In genomic region chr11:126431401-126432064, GRCh38 we compare ENCODE assay signal across 10 cellular contexts.
DNase-seq lines count a peak whose midpoint lies in the region; ATAC-seq and TF ChIP-seq lines count a peak whose summit lies in the region.
"Had no signal": no experiment of that assay in that cellular context is flagged by ENCODE, and none has a peak within 500 bp of the region (broad histone marks: within the 10 kb centered on the region; RNA-seq: fewer than 3 reads in every experiment).

No MANE protein-coding gene starts in this region.

- DNase-seq in GM04504 (ENCODE audit: low read depth) (peak; percentile 76), amniotic epithelial cell (ENCODE audit: low read depth) (peak; percentile 83), right atrium auricular region (ENCODE audit: low spot score) (peak; percentile 93)
- DNase-seq in stimulated activated CD4-positive, alpha-beta T cell treated with anti-CD3 and anti-CD28 coated beads, Interleukin-12 subunit alpha, Interleukin-12 subunit beta, amount 100 ng/mL, for 4 hours, result no peak
- DNase-seq: activated T-cell treated with anti-CD3 and anti-CD28 coated beads, Interleukin-2, amount 50 U/mL, for 4 hours; SHP77 treated with DMSO at 0.1 percent for 48 hours had no signal

- no peak for TF ChIP-seq CTCF in right atrium auricular region (IDR thresholded peaks at IDR 0.05)

- H3K9me3 ChIP-seq in right atrium auricular region (no peaks in the 10 kb centered on the region), skeletal muscle tissue (ENCODE audit: control insufficient read depth in 3 of 3, low read length in 3 of 3) (no peaks in the 10 kb centered on the region)

- no peaks in the 10 kb centered on the region for H3K36me3 ChIP-seq in right atrium auricular region
- no peaks in the 10 kb centered on the region for H3K36me3 ChIP-seq in skeletal muscle tissue (ENCODE audit: control insufficient read depth in 3 of 3, insufficient read depth in 3 of 3, low read length in 3 of 3)

- H3K4me1 ChIP-seq in right atrium auricular region (peaks cover 0 to 73% of the 10 kb centered on the region in 2 donors), skeletal muscle tissue (ENCODE audit: control insufficient read depth in 3 of 3, insufficient read depth in 3 of 3, low read length in 3 of 3) (peaks cover 13 to 24% (median 20%) of the 10 kb centered on the region in 3 donors)

- H3K27ac ChIP-seq in right atrium auricular region (peak overlapping the region; percentile 89 to 96), skeletal muscle tissue (ENCODE audit: low read depth, low read length) (peak overlapping the region; percentile 44)

- H3K4me3 ChIP-seq in right atrium auricular region (no peak overlapping the region), skeletal muscle tissue (ENCODE audit: low read length in 3 of 3) (no peak overlapping the region)

- H3K27me3 ChIP-seq in right atrium auricular region (no peaks in the 10 kb centered on the region), skeletal muscle tissue (ENCODE audit: control insufficient read depth in 3 of 3, insufficient read depth in 3 of 3, low read length in 3 of 3) (no peaks in the 10 kb centered on the region)

- peak overlapping the region in 1 of 3 donors; percentile 43 for H3K9ac ChIP-seq in skeletal muscle tissue (ENCODE audit: low read depth in 1 of 3, low read length in 3 of 3)

- no peak for ATAC-seq in HG03457 (IDR thresholded peaks at IDR 0.05; ENCODE audit: unreplicated experiment)
- no peak for ATAC-seq in GM21619 (IDR thresholded peaks at IDR 0.05; ENCODE audit: unreplicated experiment)
- ATAC-seq in HG03571 (IDR thresholded peaks at IDR 0.05; ENCODE audit: unreplicated experiment), result no peak
- ATAC-seq: activated T-cell treated with anti-CD3 and anti-CD28 coated beads, Interleukin-2, amount 50 U/mL, for 4 hours had no signal
